9 cellular contexts compared by ENCODE assay signal in genomic region chr9:79233542-79233941, GRCh38.
A peak's percentile ranks its signal among the peaks of the same experiment; 100 is the strongest.
DNase-seq lines count a peak whose midpoint lies in the region; ATAC-seq and TF ChIP-seq lines count a peak whose summit lies in the region.
"Had no signal": no experiment of that assay in that cellular context is flagged by ENCODE, and none has a peak within 500 bp of the region (broad histone marks: within the 10 kb centered on the region; RNA-seq: fewer than 3 reads in every experiment).

No MANE protein-coding gene starts in this region.

- peak; percentile 72 for ATAC-seq in GM21529 (IDR thresholded peaks at IDR 0.05; ENCODE audit: unreplicated experiment)
- ATAC-seq in GM21576 (IDR thresholded peaks at IDR 0.05; ENCODE audit: unreplicated experiment) = no peak
- no peak for ATAC-seq in HG02678 (IDR thresholded peaks at IDR 0.05; ENCODE audit: unreplicated experiment)

- H3K9me2 ChIP-seq in OCI-LY1 (ENCODE audit: low read depth, low read length) = no peaks in the 10 kb centered on the region

- H3K9me3 ChIP-seq in OCI-LY1 (ENCODE audit: low read length) = no peaks in the 10 kb centered on the region
- H3K9me3 ChIP-seq in iPS DF 6.9 (ENCODE audit: control insufficient read depth, insufficient read depth, low read length) = no peaks in the 10 kb centered on the region

- DNase-seq in EL (peak; percentile 45), iPS DF 6.9 (ENCODE audit: low read depth, low spot score) (peak; percentile 27), NOMO-1 treated with DMSO at 0.1 percent for 48 hours (lab: John Stamatoyannopoulos, UW; ENCODE audit: unreplicated experiment) (no peak)
- no peak for DNase-seq in effector CD8-positive, alpha-beta T cell (lab: John Stamatoyannopoulos, UW)

- no peaks in the 10 kb centered on the region for H3F3A ChIP-seq in OCI-LY1 (ENCODE audit: insufficient read depth, low read length)

- WGBS in iPS DF 6.9 (ENCODE audit: insufficient coverage, insufficient read length) = no CpG with 5 or more reads among the region's 2 CpGs

- H3K27me3 ChIP-seq in OCI-LY1 (ENCODE audit: insufficient read depth, low read length) (no peaks in the 10 kb centered on the region), iPS DF 6.9 (ENCODE audit: control insufficient read depth, insufficient read depth, low read length) (no peaks in the 10 kb centered on the region)

- no peak overlapping the region for H2AFZ ChIP-seq in OCI-LY1 (ENCODE audit: low read length)

- H3K27ac ChIP-seq in OCI-LY1 (ENCODE audit: low read depth, low read length, poor library complexity, severe bottlenecking) = no peak overlapping the region
- no peak overlapping the region for H3K27ac ChIP-seq in iPS DF 6.9 (ENCODE audit: low read length)
- H3K27ac ChIP-seq: HL-60 had no signal

- no peaks in the 10 kb centered on the region for H3K4me1 ChIP-seq in OCI-LY1 (ENCODE audit: insufficient read depth, low read length, severe bottlenecking)
- no peaks in the 10 kb centered on the region for H3K4me1 ChIP-seq in iPS DF 6.9 (ENCODE audit: control insufficient read depth, insufficient read depth, low read length)

- H3K4me3 ChIP-seq in OCI-LY1 (ENCODE audit: low read depth, low read length, poor library complexity, severe bottlenecking) (no peak overlapping the region), iPS DF 6.9 (ENCODE audit: low read length) (no peak overlapping the region)

- H3K36me3 ChIP-seq in OCI-LY1 (ENCODE audit: insufficient read depth, low read length) (no peaks in the 10 kb centered on the region), iPS DF 6.9 (ENCODE audit: control insufficient read depth, insufficient read depth, low read length) (no peaks in the 10 kb centered on the region)

- H3K79me2 ChIP-seq in OCI-LY1 (ENCODE audit: insufficient read depth, low read length) = no peaks in the 10 kb centered on the region

- TF ChIP-seq CTCF in OCI-LY1 (IDR thresholded peaks at IDR 0.05; ENCODE audit: low read length) = peak; percentile 46; the same call in 1 of the 2 replicates

- no peak overlapping the region for H3K4me2 ChIP-seq in OCI-LY1 (ENCODE audit: low read length)

- no peaks in the 10 kb centered on the region for H4K20me1 ChIP-seq in OCI-LY1 (ENCODE audit: insufficient read depth, low read length)

- no peak overlapping the region for H3K9ac ChIP-seq in OCI-LY1 (ENCODE audit: low read length)

Comparison
In these comparisons a context has a peak if more than half of its experiments do, and no peak if none do; other contexts are left out.
1. DNase-seq: peak in EL (single experiment) and iPS DF 6.9 (single experiment); none in NOMO-1 treated with DMSO at 0.1 percent for 48 hours (single experiment) and effector CD8-positive, alpha-beta T cell (single experiment).